Comparison of ENCODE assay signal across 25 cellular contexts in genomic region chr9:10957878-10958277, GRCh38.
"Had no signal": no experiment of that assay in that cellular context is flagged by ENCODE, and none has a peak within 500 bp of the region (broad histone marks: within the 10 kb centered on the region; RNA-seq: fewer than 3 reads in every experiment).

No MANE protein-coding gene starts in this region.

- H3K27me3 ChIP-seq: colonic mucosa, esophagus squamous epithelium, gastroesophageal sphincter, heart left ventricle had no signal

- H3K4me1 ChIP-seq: colonic mucosa, esophagus squamous epithelium, gastroesophageal sphincter, heart left ventricle, left ventricle myocardium inferior, lower lobe of right lung had no signal

- H3K9me3 ChIP-seq: colonic mucosa, lower lobe of right lung had no signal

- H3K27ac Mint-ChIP-seq: dendritic cell treated with granulocyte-macrophage colony-stimulating factor and Interleukin-4, amounts not matched to agents 40 ng/mL and 50 ng/mL, for 4 days; effector memory CD8-positive, alpha-beta T cell; endodermal cell; mesothelial cell of epicardium; naive B cell had no signal

- H3K27ac ChIP-seq: colonic mucosa, epithelial cell of prostate, esophagus squamous epithelium, gastroesophageal sphincter, heart left ventricle, left ventricle myocardium inferior, lower lobe of right lung had no signal

- FAIRE-seq: endometrium, frontal cortex, islet of Langerhans, keratinocyte had no signal

- H3K4me1 Mint-ChIP-seq: endodermal cell, mesothelial cell of epicardium, naive B cell had no signal

- H3K9me3 Mint-ChIP-seq: endodermal cell had no signal

- DNase-seq: colonic mucosa; cortex of kidney; effector CD8-positive, alpha-beta T cell; effector memory CD8-positive, alpha-beta T cell; endodermal cell; erythroblast; esophagus squamous epithelium; foreskin fibroblast; heart left ventricle; hippocampal formation; left cardiac atrium; left ventricle myocardium inferior; lower lobe of right lung; mesenchymal stem cell; mucosa of descending colon; naive B cell had no signal

- H3K36me3 Mint-ChIP-seq: mesothelial cell of epicardium, naive B cell had no signal

- ATAC-seq: effector memory CD8-positive, alpha-beta T cell; esophagus mucosa; gastroesophageal sphincter; heart left ventricle; left cardiac atrium; lower lobe of right lung; mucosa of descending colon had no signal

- H3K4me3 ChIP-seq: colonic mucosa, esophagus squamous epithelium, gastroesophageal sphincter, heart left ventricle, left ventricle myocardium inferior, lower lobe of right lung, mucosa of descending colon had no signal

- H3K36me3 ChIP-seq: colonic mucosa, esophagus squamous epithelium, gastroesophageal sphincter, heart left ventricle, left ventricle myocardium inferior, lower lobe of right lung had no signal

- H3K27me3 Mint-ChIP-seq: dendritic cell treated with granulocyte-macrophage colony-stimulating factor and Interleukin-4, amounts not matched to agents 40 ng/mL and 50 ng/mL, for 4 days; effector memory CD8-positive, alpha-beta T cell; naive B cell had no signal

- H3K4me3 Mint-ChIP-seq: dendritic cell treated with granulocyte-macrophage colony-stimulating factor and Interleukin-4, amounts not matched to agents 40 ng/mL and 50 ng/mL, for 4 days; effector memory CD8-positive, alpha-beta T cell; endodermal cell; mesothelial cell of epicardium; naive B cell had no signal
